ENCODE assay signal across 15 cellular contexts in genomic region chr1:48645883-48646282, GRCh38.
"Had no signal": no experiment of that assay in that cellular context is flagged by ENCODE, and none has a peak within 500 bp of the region (broad histone marks: within the 10 kb centered on the region; RNA-seq: fewer than 3 reads in every experiment).

No MANE protein-coding gene starts in this region.

- H3K4me1 ChIP-seq: foreskin keratinocyte, heart left ventricle, suprapubic skin, upper lobe of left lung had no signal

- H3K4me3 Mint-ChIP-seq: activated T-cell treated with anti-CD3 and anti-CD28 coated beads, Interleukin-2, amount 50 U/mL, for 72 hours; nephron had no signal

- H3K4me1 Mint-ChIP-seq: nephron had no signal

- H3K27ac ChIP-seq: foreskin keratinocyte, heart left ventricle, ovary, suprapubic skin, upper lobe of left lung had no signal

- H3K9me3 Mint-ChIP-seq: activated T-cell treated with anti-CD3 and anti-CD28 coated beads, Interleukin-2, amount 50 U/mL, for 72 hours; nephron had no signal

- H3K9me3 ChIP-seq: heart left ventricle, ovary, suprapubic skin, upper lobe of left lung had no signal

- H3K4me3 ChIP-seq: heart left ventricle, ovary, suprapubic skin, upper lobe of left lung had no signal

- ATAC-seq: activated CD4-positive, CD25-positive, alpha-beta regulatory T cell treated with anti-CD3 and anti-CD28 coated beads, Interleukin-2, amount 50 U/mL, for 24 hours; activated T-cell treated with anti-CD3 and anti-CD28 coated beads, Interleukin-2, amount 50 U/mL, for 72 hours; foreskin keratinocyte; heart left ventricle; left ventricle myocardium superior had no signal

- H3K27me3 ChIP-seq: foreskin keratinocyte, ovary, upper lobe of left lung had no signal

- DNase-seq: activated CD4-positive, alpha-beta T cell treated with anti-CD3 and anti-CD28 coated beads, Interleukin-2, amount 50 U/mL, for 4 hours; activated T-cell treated with anti-CD3 and anti-CD28 coated beads, Interleukin-2, amount 50 U/mL, for 72 hours; aorta; foreskin keratinocyte; heart left ventricle; left ventricle myocardium superior; mesenchymal stem cell; ovary; stimulated activated CD4-positive, alpha-beta T cell treated with anti-CD3 and anti-CD28 coated beads, Interleukin-12 subunit alpha, Interleukin-12 subunit beta, amount 100 ng/mL, for 4 hours; stimulated activated naive CD4-positive, alpha-beta T cell; T-helper 2 cell; upper lobe of left lung had no signal

- H3K36me3 ChIP-seq: heart left ventricle, ovary, suprapubic skin, upper lobe of left lung had no signal

- H3K27ac Mint-ChIP-seq: activated T-cell treated with anti-CD3 and anti-CD28 coated beads, Interleukin-2, amount 50 U/mL, for 72 hours; nephron had no signal
